ENCODE assay signal across 29 cellular contexts in genomic region chr6:75331134-75331533, GRCh38. TPM values are rescaled to one million over a fixed set of nuclear protein-coding genes. Genes with fewer than 3 reads are reported as not detected.
DNase-seq lines count a peak whose midpoint lies in the region; ATAC-seq, FAIRE-seq and TF ChIP-seq lines count a peak whose summit lies in the region.
"Had no signal": no experiment of that assay in that cellular context is flagged by ENCODE, and none has a peak within 500 bp of the region (broad histone marks: within the 10 kb centered on the region; RNA-seq: fewer than 3 reads in every experiment).

No MANE protein-coding gene starts in this region.

- H3K4me2 ChIP-seq in SK-N-SH (no peak overlapping the region), H1 (ENCODE audit: insufficient read depth in 1 of 2, low read depth in 2 of 2, low read length in 2 of 2) (peak overlapping the region in 1 of 2 experiments; percentile 83; a peak in 2 of 4 replicates)

- H4K20me1 ChIP-seq in SK-N-SH (ENCODE audit: insufficient read depth) (no peaks in the 10 kb centered on the region), H1 (replicated peaks in 1 of 2; ENCODE audit: control insufficient read depth in 1 of 2, insufficient read depth in 2 of 2, low read length in 2 of 2) (no peaks in the 10 kb centered on the region)

- H3K36me3 ChIP-seq in SK-N-SH (replicated peaks in 1 of 2; ENCODE audit: control insufficient read depth in 1 of 2, insufficient read depth in 2 of 2, low read length in 1 of 2): no peaks in the 10 kb centered on the region
- H3K36me3 ChIP-seq in H1 (ENCODE audit: control insufficient read depth in 2 of 4, insufficient read depth in 4 of 4, low read length in 3 of 4): no peaks in the 10 kb centered on the region
- H3K36me3 ChIP-seq in MG63: no peaks in the 10 kb centered on the region
- H3K36me3 ChIP-seq: breast epithelium, Peyer's patch, prostate gland, thoracic aorta had no signal

- TF ChIP-seq RAD21 in SK-N-SH (IDR thresholded peaks at IDR 0.05; ENCODE audit: low read length): no peak
- no peak for TF ChIP-seq RAD21 in H1 (IDR thresholded peaks at IDR 0.05 in 1 of 2, conservative IDR thresholded peaks at IDR 0.05 in 1 of 2; ENCODE audit: low read depth in 2 of 2, low read length in 2 of 2)

- 0 out of 2 replicates have a peak overlapping the region, but pooled peaks have one; percentile 0 for H2AFZ ChIP-seq in SK-N-SH (ENCODE audit: low read depth)
- no peak overlapping the region for H2AFZ ChIP-seq in H1 (ENCODE audit: low read length)

- TF ChIP-seq POLR2A in H1 (IDR thresholded peaks at IDR 0.05; ENCODE audit: control extremely low read depth in 1 of 2, low read depth in 2 of 2, low read length in 2 of 2): no peak

- peak overlapping the region in 1 of 2 experiments; percentile 35; a peak in 1 of 4 replicates for H3K27ac ChIP-seq in SK-N-SH (ENCODE audit: low read depth in 2 of 2, low read length in 1 of 2)
- H3K27ac ChIP-seq in H1 (ENCODE audit: low read depth, low read length): no peak overlapping the region
- H3K27ac ChIP-seq: breast epithelium, Peyer's patch, prostate gland, thoracic aorta, VCaP had no signal

- no peak overlapping the region for H3K56ac ChIP-seq in H1 (replicated peaks; ENCODE audit: insufficient read length, low read depth, low read length)

- no peak for FAIRE-seq in H1 (lab: Jason Lieb, UNC)
- FAIRE-seq: endometrium, frontal cortex, GM12892, keratinocyte had no signal

- no peak overlapping the region for H2BK120ac ChIP-seq in H1 (replicated peaks; ENCODE audit: low read depth, low read length)

- H3K9me3 ChIP-seq in SK-N-SH: no peaks in the 10 kb centered on the region
- no peaks in the 10 kb centered on the region for H3K9me3 ChIP-seq in H1 (ENCODE audit: insufficient read depth in 2 of 2, low read depth in 1 of 2, low read length in 1 of 2)
- H3K9me3 ChIP-seq in MG63: no peaks in the 10 kb centered on the region
- H3K9me3 ChIP-seq: breast epithelium, Peyer's patch, prostate gland, thoracic aorta had no signal

- H2AK5ac ChIP-seq in H1 (ENCODE audit: low read depth, low read length): no peak overlapping the region

- CTCF ChIA-PET in SK-N-SH (lab: Yijun Ruan, JAX): no interaction called here
- CTCF ChIA-PET in H1 (lab: Charles Lee; ENCODE audit: partially characterized antibody): interaction anchor here (0.8 to 1.3 kb wide), 3 partner anchors 12 to 196 kb away, joined by 3 read pairs; no protein-coding TSS in a partner anchor

- H3F3A ChIP-seq in SK-N-SH (replicated peaks; ENCODE audit: insufficient read depth): no peaks in the 10 kb centered on the region

- H4K8ac ChIP-seq in H1 (ENCODE audit: extremely low read depth, insufficient read depth, low read length): no peak overlapping the region

- no peak overlapping the region for H3K23ac ChIP-seq in H1 (ENCODE audit: insufficient read length)

- H2BK15ac ChIP-seq in H1 (ENCODE audit: low read length): no peak overlapping the region

- DNase-seq in EL (peak; percentile 83), SK-N-SH (no peak), H1 (ENCODE audit: low read depth in 1 of 2, low spot score in 2 of 2) (no peak), kidney glomerular epithelial cell (lab: John Stamatoyannopoulos, UW) (peak; percentile 37), MG63 (no peak), NCI-H774 (lab: John Stamatoyannopoulos, UW) (no peak)
- DNase-seq: activated CD4-positive, alpha-beta T cell treated with anti-CD3 and anti-CD28 coated beads, Interleukin-2, amount 10 ng/mL, durations not matched to agents 7 days and 5 days; CD8-positive, alpha-beta T cell; DMS53; hypothalamus; NCI-H1105 treated with DMSO at 0.1 percent for 48 hours; NCI-H2081; NCI-H446; NK-92 treated with Interleukin-12 subunit alpha and Interleukin-12 subunit beta, amount 100 ng/mL, for 24 hours; Peyer's patch; stimulated activated CD4-positive, alpha-beta T cell treated with anti-CD3 and anti-CD28 coated beads, Interleukin-1b, Interleukin-23, amount 100 ng/mL, for 48 hours; T-helper 2 cell had no signal

- H3K23me2 ChIP-seq in H1 (ENCODE audit: low read depth, low read length): no peaks in the 10 kb centered on the region

- ATAC-seq in GM21528 (IDR thresholded peaks at IDR 0.05; ENCODE audit: low FRiP score, unreplicated experiment) (no peak), GM19351 (IDR thresholded peaks at IDR 0.05; ENCODE audit: unreplicated experiment) (no peak)
- ATAC-seq: activated T-helper 17 cell treated with anti-CD3 and anti-CD28 coated beads, Interleukin-2, amount 50 U/mL, for 72 hours; CD8-positive, alpha-beta T cell had no signal

- H4K91ac ChIP-seq in H1 (replicated peaks; ENCODE audit: insufficient read length, low read length): no peak overlapping the region

- POLR2A ChIA-PET in SK-N-SH (lab: Yijun Ruan, JAX): no interaction called here
- POLR2A ChIA-PET in H1 (lab: Charles Lee; ENCODE audit: partially characterized antibody): no interaction called here

- H2BK20ac ChIP-seq in H1 (ENCODE audit: low read length): peak overlapping the region; percentile 29; the same call in 1 of the 2 replicates

- peak overlapping the region; percentile 91; the same call in 1 of the 2 replicates for H2BK12ac ChIP-seq in H1 (ENCODE audit: low read depth, low read length)

- TF ChIP-seq EP300 in SK-N-SH (IDR thresholded peaks at IDR 0.05; ENCODE audit: borderline replicate concordance in 1 of 2, low read depth in 1 of 2, low read length in 1 of 2) (no peak), H1 (IDR thresholded peaks at IDR 0.05; ENCODE audit: borderline replicate concordance in 1 of 2, low read depth in 2 of 2, low read length in 2 of 2) (no peak)

- no peaks in the 10 kb centered on the region for H3K79me2 ChIP-seq in SK-N-SH (ENCODE audit: insufficient read depth)
- H3K79me2 ChIP-seq in H1 (ENCODE audit: control insufficient read depth in 1 of 2, insufficient read depth in 2 of 2, low read length in 2 of 2): peaks cover 0 to 10% of the 10 kb centered on the region in 2 experiments; a peak in 1 of 4 replicates

- TF ChIP-seq CTCF in SK-N-SH (IDR thresholded peaks at IDR 0.05): no peak
- TF ChIP-seq CTCF in H1 (IDR thresholded peaks at IDR 0.05; ENCODE audit: control extremely low read depth in 1 of 3, insufficient read depth in 1 of 3, low read depth in 1 of 3, low read length in 3 of 3): no peak

- peaks cover 2 to 8% of the 10 kb centered on the region in 2 experiments for H3K4me1 ChIP-seq in SK-N-SH (ENCODE audit: control insufficient read depth in 1 of 2, insufficient read depth in 2 of 2, low read depth in 1 of 2, low read length in 1 of 2)
- peaks cover 0 to 30% (median 18%) of the 10 kb centered on the region in 4 experiments; a peak in 5 of 7 replicates for H3K4me1 ChIP-seq in H1 (replicated peaks in 1 of 4; ENCODE audit: control insufficient read depth in 3 of 4, insufficient read depth in 4 of 4, low read length in 3 of 4)
- H3K4me1 ChIP-seq: breast epithelium, prostate gland had no signal

- H3K18ac ChIP-seq in H1 (ENCODE audit: extremely low read depth, low read length): no peak overlapping the region

- H3K9ac ChIP-seq in SK-N-SH: no peak overlapping the region
- no peak overlapping the region for H3K9ac ChIP-seq in H1 (replicated peaks in 1 of 4; ENCODE audit: extremely low read depth in 1 of 4, low read depth in 3 of 4, low read length in 3 of 4)

- H3K14ac ChIP-seq in H1 (ENCODE audit: insufficient read length): no peak overlapping the region

- H3K9me2 ChIP-seq in SK-N-SH: no peaks in the 10 kb centered on the region

- H2BK5ac ChIP-seq in H1 (ENCODE audit: low read depth, low read length): no peak overlapping the region

- H3K27me3 ChIP-seq in SK-N-SH (ENCODE audit: insufficient read depth): no peaks in the 10 kb centered on the region
- no peaks in the 10 kb centered on the region for H3K27me3 ChIP-seq in H1 (replicated peaks in 1 of 4; ENCODE audit: control insufficient read depth in 3 of 4, extremely low read depth in 1 of 4, insufficient read depth in 3 of 4, low read length in 3 of 4)
- no peaks in the 10 kb centered on the region for H3K27me3 ChIP-seq in MG63
- H3K27me3 ChIP-seq: breast epithelium, Peyer's patch had no signal

- no peak overlapping the region for H3K4ac ChIP-seq in H1 (replicated peaks; ENCODE audit: insufficient read length, low read depth, low read length)

- 24% methylated on average over 2 of the region's 2 CpGs for WGBS in SK-N-SH (ENCODE audit: low lambda C conversion rate)
- 95% methylated on average over 2 of the region's 2 CpGs; no CpG with 5 or more reads in 1 of the 2 experiments for WGBS in H1 (ENCODE audit: extremely low coverage in 1 of 2, insufficient coverage in 1 of 2, insufficient read length in 1 of 2, insufficient replicate concordance in 2 of 2, low coverage in 1 of 2, low lambda C conversion rate in 2 of 2, missing lambda C conversion rate in 1 of 2), 2 experiments

- H3K4me3 ChIP-seq in SK-N-SH (ENCODE audit: low read depth in 2 of 2, low read length in 1 of 2) (no peak overlapping the region), H1 (ENCODE audit: extremely low read depth in 1 of 4, insufficient read depth in 2 of 4, low read depth in 3 of 4, low read length in 4 of 4) (no peak overlapping the region), MG63 (no peak overlapping the region)
- H3K4me3 ChIP-seq: breast epithelium, lung, Peyer's patch, prostate gland, thoracic aorta had no signal

- H3K79me1 ChIP-seq in H1 (ENCODE audit: low read depth, low read length): no peaks in the 10 kb centered on the region

- H4K5ac ChIP-seq in H1 (ENCODE audit: insufficient read length, low read depth, low read length): no peak overlapping the region

TF ChIP-seq in SK-N-SH, 30 proteins besides CTCF, POLR2A, EP300 and RAD21 (continues in another document):
- TF ChIP-seq FOSL2 (IDR thresholded peaks at IDR 0.05; ENCODE audit: borderline replicate concordance, low read depth) (peak; percentile 37; the same call in 1 of the 2 replicates), TCF12 (IDR thresholded peaks at IDR 0.05) (peak; percentile 50; the same call in 1 of the 2 replicates)

TF ChIP-seq in H1, 55 proteins besides CTCF, POLR2A, EP300 and RAD21 (continues in another document):
- no peak for TF ChIP-seq TEAD4 (IDR thresholded peaks at IDR 0.05; ENCODE audit: low read depth, low read length)
- TF ChIP-seq KDM1A (IDR thresholded peaks at IDR 0.05; ENCODE audit: borderline replicate concordance, low read length): no peak

RNA-seq across cellular contexts. Expression of gene TMEM30A, which starts 46.5 kb away (rescaled TPM):
- polyA plus RNA-seq in SK-N-SH (2012; rRNA removed) (22.8 and 27.3 TPM in 2 replicates), H1 (2011; rRNA removed) (10.5 TPM in 2 replicates)
- polyA plus RNA-seq in SK-N-SH (2012; cell fraction: cytosol; rRNA removed): 42.4 and 58.3 TPM in 2 replicates
- polyA plus RNA-seq in SK-N-SH (2012; cell fraction: nucleus; rRNA removed): 10.3 and 19.1 TPM in 2 replicates
- 65.8 and 71.0 TPM in 2 replicates for total RNA-seq in H1 (2021; fragmentation: NEBNext Ultra II Directional; extraction: Animal tissue kit (Norgen Biotek cat#: 25700))
- polyA plus RNA-seq in H1 (2011; cell fraction: cytosol; rRNA removed): 16.6 TPM
- polyA plus RNA-seq in H1 (2011; cell fraction: nucleus; rRNA removed): 7.8 TPM
- polyA plus RNA-seq in H1 (2012, experiment 1 of 2): 23.8 to 56.6 TPM (median 32.7 TPM) in 4 replicates
- polyA plus RNA-seq in H1 (2012, experiment 2 of 2): 3.2 TPM
- 48.6 TPM for polyA plus RNA-seq in H1 (2013, experiment 1 of 2)
- 54.2 TPM for polyA plus RNA-seq in H1 (2013, experiment 2 of 2)
- 25.3 and 42.6 TPM in 2 replicates for polyA minus RNA-seq in H1 (2011; rRNA and poly(A)+ RNA removed)
- polyA minus RNA-seq in H1 (2011; cell fraction: cytosol; rRNA and poly(A)+ RNA removed): 12.8 TPM
- 20.3 TPM for polyA minus RNA-seq in H1 (2011; cell fraction: nucleus; rRNA and poly(A)+ RNA removed)
- 73.1 and 113 TPM in 2 replicates for total RNA-seq in MG63 (2014; rRNA removed; shearing (Covaris generic); ENCODE audit: low replicate concordance)

Comparison
In these comparisons a context has a peak if more than half of its experiments do, and no peak if none do; other contexts are left out.
1. DNase-seq: peak in EL (single experiment) and kidney glomerular epithelial cell (single experiment); none in SK-N-SH (single experiment), H1 (0 of 2), MG63 (single experiment) and NCI-H774 (single experiment).